ENCODE assay signal across 19 cellular contexts in the genomic region with DNA sequence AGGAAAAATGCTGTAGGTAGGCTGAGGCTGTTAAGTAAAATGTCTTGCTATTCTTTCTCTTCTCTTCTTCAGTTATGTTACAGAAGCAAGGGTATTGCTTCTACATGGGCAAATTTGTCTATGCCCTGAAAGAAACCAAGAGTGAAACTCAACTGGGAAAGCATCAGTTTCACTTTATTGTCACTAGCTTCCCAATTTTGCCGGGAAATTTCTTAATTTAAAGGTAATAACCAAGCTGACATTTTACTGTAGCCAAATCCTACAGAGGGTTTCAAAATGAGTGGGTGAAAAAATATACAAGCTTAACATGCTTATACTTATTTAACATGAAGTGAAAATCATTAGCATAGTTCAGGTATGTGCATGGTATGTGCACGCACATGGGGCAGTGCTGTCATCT. TPM values are rescaled to one million over a fixed set of nuclear protein-coding genes. Genes with fewer than 3 reads are reported as not detected.
DNase-seq lines count a peak whose midpoint lies in the region; ATAC-seq, FAIRE-seq and TF ChIP-seq lines count a peak whose summit lies in the region.
"Had no signal": no experiment of that assay in that cellular context is flagged by ENCODE, and none has a peak within 500 bp of the region (broad histone marks: within the 10 kb centered on the region; RNA-seq: fewer than 3 reads in every experiment).

No MANE protein-coding gene starts in this region.

- H3K4me1 ChIP-seq in neutrophil (ENCODE audit: control insufficient read depth in 1 of 2, insufficient read depth in 1 of 2, low read depth in 1 of 2, low read length in 1 of 2): peaks cover 85 to 90% of the 10 kb centered on the region in 2 experiments

- peaks cover 60% of the 10 kb centered on the region for H3K36me3 Mint-ChIP-seq in T-helper 2 cell treated with Interferon-gamma antibody and Interleukin-4, amounts not matched to agents 5 μg/mL and 100 μg/mL, for 36 hours (ENCODE audit: low read depth)
- H3K36me3 Mint-ChIP-seq in activated T-helper 2 cell treated with anti-CD3 and anti-CD28 coated beads, Interferon-gamma antibody, Interleukin-2, Interleukin-4, amounts not matched to agents 10 μg/mL and 5 μg/mL and 100 μg/mL, durations not matched to agents 14 hours and 24 hours and 36 hours (ENCODE audit: low read depth): peaks cover 77% of the 10 kb centered on the region

- peak overlapping the region; percentile 75 to 90 for H3K4me3 ChIP-seq in neutrophil (ENCODE audit: low read depth in 1 of 2, low read length in 1 of 2)
- H3K4me3 ChIP-seq: tibial artery had no signal

- ATAC-seq in GM21723 (IDR thresholded peaks at IDR 0.05; ENCODE audit: unreplicated experiment): no peak
- no peak for ATAC-seq in HG02884 (IDR thresholded peaks at IDR 0.05; ENCODE audit: unreplicated experiment)
- ATAC-seq in GM18505 (IDR thresholded peaks at IDR 0.05; ENCODE audit: unreplicated experiment): no peak
- ATAC-seq: left colon had no signal

- no peaks in the 10 kb centered on the region for H3K27me3 Mint-ChIP-seq in T-helper 2 cell treated with Interferon-gamma antibody and Interleukin-4, amounts not matched to agents 5 μg/mL and 100 μg/mL, for 36 hours (ENCODE audit: low read depth)
- H3K27me3 Mint-ChIP-seq in activated T-helper 2 cell treated with anti-CD3 and anti-CD28 coated beads, Interferon-gamma antibody, Interleukin-2, Interleukin-4, amounts not matched to agents 10 μg/mL and 5 μg/mL and 100 μg/mL, durations not matched to agents 14 hours and 24 hours and 36 hours (ENCODE audit: low read depth): no peaks in the 10 kb centered on the region

- no peaks in the 10 kb centered on the region for H3K9me3 ChIP-seq in neutrophil
- H3K9me3 ChIP-seq: tibial artery had no signal

- H3K27ac Mint-ChIP-seq in T-helper 2 cell treated with Interferon-gamma antibody and Interleukin-4, amounts not matched to agents 5 μg/mL and 100 μg/mL, for 36 hours: peak overlapping the region; percentile 67
- H3K27ac Mint-ChIP-seq in activated T-helper 2 cell treated with anti-CD3 and anti-CD28 coated beads, Interferon-gamma antibody, Interleukin-2, Interleukin-4, amounts not matched to agents 10 μg/mL and 5 μg/mL and 100 μg/mL, durations not matched to agents 14 hours and 24 hours and 36 hours: peak overlapping the region; percentile 78

- DNase-seq in T-helper 2 cell treated with Interferon-gamma antibody and Interleukin-4, amounts not matched to agents 5 μg/mL and 100 μg/mL, for 36 hours (ENCODE audit: low spot score): no peak
- DNase-seq in T-helper 2 cell: no peak
- no peak for DNase-seq in GM12892 (ENCODE audit: insufficient read length)
- DNase-seq in activated T-helper 2 cell treated with anti-CD3 and anti-CD28 coated beads, Interferon-gamma antibody, Interleukin-2, Interleukin-4, amounts not matched to agents 10 μg/mL and 5 μg/mL and 100 μg/mL, durations not matched to agents 14 hours and 24 hours and 36 hours (ENCODE audit: low spot score): no peak
- DNase-seq: 8988T; central memory CD4-positive, alpha-beta T cell; DMS53; KG1; left colon; NCI-H2029 treated with DMSO at 0.1 percent for 48 hours; Right ventricle myocardium superior; small intestine; tibial artery had no signal

- H3K36me3 ChIP-seq in neutrophil: peaks cover 17% of the 10 kb centered on the region

- no peak for TF ChIP-seq CTCF in neutrophil (IDR thresholded peaks at IDR 0.05)

- peak overlapping the region; percentile 95 for H3K4me3 Mint-ChIP-seq in T-helper 2 cell treated with Interferon-gamma antibody and Interleukin-4, amounts not matched to agents 5 μg/mL and 100 μg/mL, for 36 hours
- peak overlapping the region; percentile 79 for H3K4me3 Mint-ChIP-seq in activated T-helper 2 cell treated with anti-CD3 and anti-CD28 coated beads, Interferon-gamma antibody, Interleukin-2, Interleukin-4, amounts not matched to agents 10 μg/mL and 5 μg/mL and 100 μg/mL, durations not matched to agents 14 hours and 24 hours and 36 hours (ENCODE audit: low read depth)

- peak overlapping the region; percentile 99 for H3K27ac ChIP-seq in neutrophil
- H3K27ac ChIP-seq: epithelial cell of prostate, tibial artery had no signal

- no peaks in the 10 kb centered on the region for H3K27me3 ChIP-seq in neutrophil
- H3K27me3 ChIP-seq: tibial artery had no signal

- intact Hi-C loops in activated T-helper 2 cell treated with anti-CD3 and anti-CD28 coated beads, Interferon-gamma antibody, Interleukin-2, Interleukin-4, amounts not matched to agents 10 μg/mL and 5 μg/mL and 100 μg/mL, durations not matched to agents 14 hours and 24 hours and 36 hours (cut with micrococcal nuclease): loop anchor here (5.0 to 10.0 kb wide), 4 partner anchors 659 to 1259 kb away; a partner anchor contains a TSS

- peaks cover 9% of the 10 kb centered on the region for H3K9me3 Mint-ChIP-seq in T-helper 2 cell treated with Interferon-gamma antibody and Interleukin-4, amounts not matched to agents 5 μg/mL and 100 μg/mL, for 36 hours
- H3K9me3 Mint-ChIP-seq in activated T-helper 2 cell treated with anti-CD3 and anti-CD28 coated beads, Interferon-gamma antibody, Interleukin-2, Interleukin-4, amounts not matched to agents 10 μg/mL and 5 μg/mL and 100 μg/mL, durations not matched to agents 14 hours and 24 hours and 36 hours: peaks cover 9% of the 10 kb centered on the region

- peaks cover 60% of the 10 kb centered on the region for H3K4me1 Mint-ChIP-seq in T-helper 2 cell treated with Interferon-gamma antibody and Interleukin-4, amounts not matched to agents 5 μg/mL and 100 μg/mL, for 36 hours (ENCODE audit: low read depth)
- peaks cover 69% of the 10 kb centered on the region for H3K4me1 Mint-ChIP-seq in activated T-helper 2 cell treated with anti-CD3 and anti-CD28 coated beads, Interferon-gamma antibody, Interleukin-2, Interleukin-4, amounts not matched to agents 10 μg/mL and 5 μg/mL and 100 μg/mL, durations not matched to agents 14 hours and 24 hours and 36 hours (ENCODE audit: low read depth)

- peak; percentile 48 for FAIRE-seq in GM12892 (lab: Jason Lieb, UNC)
- FAIRE-seq: H1, small intestine had no signal

- TF ChIP-seq POLR2A in GM12892 (IDR thresholded peaks at IDR 0.05; ENCODE audit: low read depth, low read length): no peak
- no peak for TF ChIP-seq POLR2A in GM18505 (IDR thresholded peaks at IDR 0.05; ENCODE audit: borderline replicate concordance, extremely low read depth, insufficient read depth, insufficient read length)

RNA-seq across cellular contexts. Expression of a gene that starts 3.2 kb away (rescaled TPM):
- 75.2 TPM for polyA plus RNA-seq in GM12892 (2012; ENCODE audit: missing spikeins)
- 66.2 and 70.7 TPM in 2 replicates for total RNA-seq in activated T-helper 2 cell treated with anti-CD3 and anti-CD28 coated beads, Interferon-gamma antibody, Interleukin-2, Interleukin-4, amounts not matched to agents 10 μg/mL and 5 μg/mL and 100 μg/mL, durations not matched to agents 14 hours and 24 hours and 36 hours
